ENCODE assay signal across 1 cellular context in genomic region chr17:18038861-18039534, GRCh38.
TF ChIP-seq lines count a peak whose summit lies in the region.

ATPAF2 (minus strand) TSS chr17:18039168; CDS start chr17:18039013, 155 bp downstream.
GID4 (plus strand) TSS chr17:18039408; CDS start chr17:18039465, 57 bp downstream.

TF ChIP-seq in K562, 482 proteins besides CTCF, POLR2A, EP300 and RAD21 (continued from another document and continues in another):
- TF ChIP-seq TRIM25 (IDR thresholded peaks at IDR 0.05; ENCODE audit: borderline replicate concordance), result no peak
- TF ChIP-seq SMARCE1 (IDR thresholded peaks at IDR 0.05), result no peak
- no peak for TF ChIP-seq ZNF232 (CRISPR knock-in tag; IDR thresholded peaks at IDR 0.05)
- TF ChIP-seq STAT6 (CRISPR knock-in tag; IDR thresholded peaks at IDR 0.05), result no peak
- no peak for TF ChIP-seq ELK1 (CRISPR knock-in tag; IDR thresholded peaks at IDR 0.05)
- TF ChIP-seq ZNF639 (CRISPR knock-in tag; conservative IDR thresholded peaks at IDR 0.05 in 1 of 2, IDR thresholded peaks at IDR 0.05 in 1 of 2), result no peak
- TF ChIP-seq BRF2 (IDR thresholded peaks at IDR 0.05; ENCODE audit: borderline replicate concordance, insufficient read depth, insufficient read length), result no peak
- no peak for TF ChIP-seq ETV5 (CRISPR knock-in tag; IDR thresholded peaks at IDR 0.05; ENCODE audit: low read depth)
- TF ChIP-seq ZNF609 (CRISPR knock-in tag; IDR thresholded peaks at IDR 0.05; ENCODE audit: borderline replicate concordance), result no peak
- no peak for TF ChIP-seq ZNF24 (IDR thresholded peaks at IDR 0.05)
- no peak for TF ChIP-seq HDAC8 (tag; IDR thresholded peaks at IDR 0.05)
- TF ChIP-seq SREBF2 (CRISPR knock-in tag; IDR thresholded peaks at IDR 0.05), result no peak
- no peak for TF ChIP-seq ETS2 (tag; IDR thresholded peaks at IDR 0.05; ENCODE audit: borderline replicate concordance, poor library complexity, severe bottlenecking)
- no peak for TF ChIP-seq GTF2E2 (tag; IDR thresholded peaks at IDR 0.05)
- no peak for TF ChIP-seq ZNF23 (CRISPR knock-in tag; IDR thresholded peaks at IDR 0.05)
- TF ChIP-seq CC2D1A (IDR thresholded peaks at IDR 0.05), result no peak; the same call in 1 of the 2 replicates
- no peak for TF ChIP-seq SMAD1 (IDR thresholded peaks at IDR 0.05; ENCODE audit: low read depth, low read length, partially characterized antibody)
- no peak for TF ChIP-seq EZH2 (IDR thresholded peaks at IDR 0.05; ENCODE audit: borderline replicate concordance, low read depth, low read length)
- TF ChIP-seq BACH1 (tag; IDR thresholded peaks at IDR 0.05), result no peak
- TF ChIP-seq HDAC2 (IDR thresholded peaks at IDR 0.05), result no peak
- TF ChIP-seq ERF (CRISPR knock-in tag; IDR thresholded peaks at IDR 0.05), result no peak
- no peak for TF ChIP-seq PML (IDR thresholded peaks at IDR 0.05; ENCODE audit: low read length)
- peak; percentile 99 for TF ChIP-seq USF2 (CRISPR knock-in tag; IDR thresholded peaks at IDR 0.05)
- TF ChIP-seq ZNF707 (CRISPR knock-in tag; conservative IDR thresholded peaks at IDR 0.05), result no peak
- TF ChIP-seq CCNT2 (IDR thresholded peaks at IDR 0.05; ENCODE audit: borderline replicate concordance, extremely low read depth, insufficient read length, low read depth, low read length), result peak; percentile 49
- TF ChIP-seq FOXM1 (IDR thresholded peaks at IDR 0.05; ENCODE audit: low read depth), result no peak
- 0 out of 2 replicates have a peak, but pooled peaks have one; percentile 31 for TF ChIP-seq FOXM1 (CRISPR knock-in tag; IDR thresholded peaks at IDR 0.05; ENCODE audit: low read depth)
- TF ChIP-seq NCOA2 (IDR thresholded peaks at IDR 0.05; ENCODE audit: partially characterized antibody in 2 of 2), result no peak
- TF ChIP-seq SMAD4 (CRISPR knock-in tag; conservative IDR thresholded peaks at IDR 0.05), result 0 out of 2 replicates have a peak, but pooled peaks have one; percentile 46
- TF ChIP-seq JUNB (CRISPR knock-in tag; conservative IDR thresholded peaks at IDR 0.05), result no peak
- TF ChIP-seq ZNF282 (CRISPR knock-in tag; IDR thresholded peaks at IDR 0.05), result no peak
- TF ChIP-seq SIN3A (IDR thresholded peaks at IDR 0.05; ENCODE audit: borderline replicate concordance in 2 of 2, control insufficient read depth in 1 of 2, low read depth in 2 of 2, low read length in 2 of 2), result peak; percentile 51 to 60; a peak in 2 of 4 replicates
- TF ChIP-seq NFRKB (IDR thresholded peaks at IDR 0.05; ENCODE audit: low read depth), result no peak
- TF ChIP-seq TAF15 (IDR thresholded peaks at IDR 0.05; ENCODE audit: low read depth, low read length), result no peak
- TF ChIP-seq ATF7 (IDR thresholded peaks at IDR 0.05), result peak; percentile 82
- peak; percentile 98 for TF ChIP-seq PKNOX1 (IDR thresholded peaks at IDR 0.05)
- no peak for TF ChIP-seq HNRNPL (IDR thresholded peaks at IDR 0.05; ENCODE audit: low read depth, low read length)
- peak; percentile 66 for TF ChIP-seq PBX2 (CRISPR knock-in tag; IDR thresholded peaks at IDR 0.05; ENCODE audit: low read depth)
- TF ChIP-seq PBX2 (tag; conservative IDR thresholded peaks at IDR 0.05; ENCODE audit: low read depth), result peak; percentile 84
- TF ChIP-seq CSDE1 (IDR thresholded peaks at IDR 0.05), result no peak
- no peak for TF ChIP-seq TCFL5 (CRISPR knock-in tag; conservative IDR thresholded peaks at IDR 0.05)
- TF ChIP-seq NR0B1 (IDR thresholded peaks at IDR 0.05; ENCODE audit: partially characterized antibody), result no peak
- TF ChIP-seq ZSCAN29 (IDR thresholded peaks at IDR 0.05), result no peak
- TF ChIP-seq YBX1 (IDR thresholded peaks at IDR 0.05), result no peak
- TF ChIP-seq EGR1 (conservative IDR thresholded peaks at IDR 0.05), result peak; percentile 83
- no peak for TF ChIP-seq PRMT5 (CRISPR knock-in tag; IDR thresholded peaks at IDR 0.05)
- TF ChIP-seq ZFP30 (CRISPR knock-in tag; IDR thresholded peaks at IDR 0.05; ENCODE audit: borderline replicate concordance), result no peak
